8 cellular contexts compared by ENCODE assay signal in genomic region chr3:11060500-11061251, GRCh38.
A peak's percentile ranks its signal among the peaks of the same experiment; 100 is the strongest.
DNase-seq lines count a peak whose midpoint lies in the region; ATAC-seq, FAIRE-seq and TF ChIP-seq lines count a peak whose summit lies in the region.

No MANE protein-coding gene starts in this region.

- POLR2A ChIA-PET in naive thymus-derived CD8-positive, alpha-beta T cell (lab: Charles Lee), result no interaction called here

- peak; percentile 89 for DNase-seq in AG20443 (ENCODE audit: low spot score)
- DNase-seq in GM19239 (ENCODE audit: insufficient read length, low spot score), result peak; percentile 58
- DNase-seq in NCI-H748 (lab: John Stamatoyannopoulos, UW; ENCODE audit: unreplicated experiment), result peak; percentile 73
- DNase-seq in activated CD8-positive, alpha-beta memory T cell treated with anti-CD3 and anti-CD28 coated beads, Interleukin-2, amount 50 U/mL, for 4 hours, result peak; percentile 36
- peak; percentile 65 for DNase-seq in fibroblast of mammary gland (ENCODE audit: low read depth)
- DNase-seq in naive thymus-derived CD8-positive, alpha-beta T cell, result peak in 7 of 10 donors; percentile 10 to 44 (median 26)
- peak; percentile 39 for DNase-seq in stromal cell of bone marrow (ENCODE audit: low read depth)

- peak overlapping the region; percentile 40 for H3K4me3 ChIP-seq in fibroblast of mammary gland (ENCODE audit: control insufficient read depth, low read depth, low read length)

- no peaks in the 10 kb centered on the region for H3K36me3 Mint-ChIP-seq in naive thymus-derived CD8-positive, alpha-beta T cell

- no peak for FAIRE-seq in GM19239 (lab: Jason Lieb, UNC)

- H3K27me3 Mint-ChIP-seq in naive thymus-derived CD8-positive, alpha-beta T cell, result peaks cover 11 to 37% (median 19%) of the 10 kb centered on the region in 5 donors

- ATAC-seq in naive thymus-derived CD8-positive, alpha-beta T cell, result peak; percentile 42 to 50
- no peak for ATAC-seq in GM19035 (IDR thresholded peaks at IDR 0.05; ENCODE audit: unreplicated experiment)

- H3K27ac Mint-ChIP-seq in naive thymus-derived CD8-positive, alpha-beta T cell, result no peak overlapping the region

- peak; percentile 65 for TF ChIP-seq CTCF in fibroblast of mammary gland (conservative IDR thresholded peaks at IDR 0.05; ENCODE audit: control insufficient read depth, insufficient read depth, low read depth, low read length)

- peaks cover 0 to 3% (median 3%) of the 10 kb centered on the region in 4 donors for H3K4me1 Mint-ChIP-seq in naive thymus-derived CD8-positive, alpha-beta T cell

- peaks cover 0 to 7% (median 0%) of the 10 kb centered on the region in 9 donors for H3K9me3 Mint-ChIP-seq in naive thymus-derived CD8-positive, alpha-beta T cell

- H3K4me3 Mint-ChIP-seq in naive thymus-derived CD8-positive, alpha-beta T cell, result no peak overlapping the region

Comparison
In these comparisons a context has a peak if more than half of its experiments do, and no peak if none do; other contexts are left out.
1. DNase-seq: peak in every context shown above with its lines; median percentile 89 in AG20443; 73 in NCI-H748; 65 in fibroblast of mammary gland; 58 in GM19239; 39 in stromal cell of bone marrow; 36 in activated CD8-positive, alpha-beta memory T cell treated with anti-CD3 and anti-CD28 coated beads, Interleukin-2, amount 50 U/mL, for 4 hours; 26 in naive thymus-derived CD8-positive, alpha-beta T cell.